In genomic region chr1:23777979-23778814, GRCh38 we compare ENCODE assay signal across 8 cellular contexts. TPM values are rescaled to one million over a fixed set of nuclear protein-coding genes. Genes with fewer than 3 reads are reported as not detected.
DNase-seq lines count a peak whose midpoint lies in the region; ATAC-seq, FAIRE-seq and TF ChIP-seq lines count a peak whose summit lies in the region.

PITHD1 (plus strand) TSS chr1:23778418; CDS start chr1:23778516, 98 bp downstream.

- H2AFZ ChIP-seq in ACC112 (ENCODE audit: low read length, unreplicated experiment) = peak within 1 kb of the TSS; percentile 33

- H3K27me3 ChIP-seq in ACC112 (ENCODE audit: insufficient read depth, low read length) = no peaks in the 10 kb centered on the region

- H3K9me3 Mint-ChIP-seq in central memory CD8-positive, alpha-beta T cell = no peaks in the 10 kb centered on the region

- H3K36me3 Mint-ChIP-seq in central memory CD8-positive, alpha-beta T cell (ENCODE audit: insufficient read depth) = peaks cover 22% of the 10 kb centered on the region

- intact Hi-C loops in kidney (cut with DNase I) = no loop called here

- peak within 1 kb of the TSS; percentile 95 to 99 for H3K9ac ChIP-seq in kidney (ENCODE audit: low read length in 2 of 2)

- peaks cover 27% of the 10 kb centered on the region for H3K4me1 Mint-ChIP-seq in central memory CD8-positive, alpha-beta T cell

- peak within 1 kb of the TSS; percentile 82 for H3K27ac Mint-ChIP-seq in central memory CD8-positive, alpha-beta T cell (ENCODE audit: low read depth)

- H3K79me2 ChIP-seq in ACC112 (ENCODE audit: control insufficient read depth, insufficient read depth, low read length, unreplicated experiment) = peaks cover 53% of the 10 kb centered on the region

- H3K27ac ChIP-seq in ACC112 (ENCODE audit: low read depth, low read length) = peak within 1 kb of the TSS; percentile 78
- H3K27ac ChIP-seq in kidney (ENCODE audit: low read depth in 2 of 2, low read length in 2 of 2) = peak within 1 kb of the TSS; percentile 88 to 92

- no peaks in the 10 kb centered on the region for H3K27me3 Mint-ChIP-seq in central memory CD8-positive, alpha-beta T cell

- H3K4me3 ChIP-seq in ACC112 (ENCODE audit: low read depth, low read length) = peak within 1 kb of the TSS; percentile 85
- peak within 1 kb of the TSS; percentile 86 to 100 for H3K4me3 ChIP-seq in kidney (ENCODE audit: low read length in 2 of 2)

- peaks cover 22% of the 10 kb centered on the region for H3K4me1 ChIP-seq in ACC112 (ENCODE audit: control insufficient read depth, insufficient read depth, low read length, unreplicated experiment)
- H3K4me1 ChIP-seq in kidney (ENCODE audit: control insufficient read depth in 1 of 2, insufficient read depth in 1 of 2, low read depth in 1 of 2, low read length in 2 of 2) = peaks cover 11 to 13% of the 10 kb centered on the region in 2 donors

- peak within 1 kb of the TSS; percentile 88 for H3K4me3 Mint-ChIP-seq in central memory CD8-positive, alpha-beta T cell

- no peaks in the 10 kb centered on the region for H3K9me3 ChIP-seq in kidney (ENCODE audit: control insufficient read depth in 1 of 2, low read length in 2 of 2)

- no peak for TF ChIP-seq CTCF in kidney (IDR thresholded peaks at IDR 0.05; ENCODE audit: borderline replicate concordance, extremely low read depth, insufficient read depth)

- ATAC-seq in GM18909 (IDR thresholded peaks at IDR 0.05; ENCODE audit: poor library complexity, unreplicated experiment) (peak; percentile 75), HG03342 (IDR thresholded peaks at IDR 0.05; ENCODE audit: unreplicated experiment) (peak; percentile 66)
- peak; percentile 76 for ATAC-seq in activated CD4-positive, CD25-positive, alpha-beta regulatory T cell treated with anti-CD3 and anti-CD28 coated beads, Interleukin-2, amount 50 U/mL, for 24 hours
- peak; percentile 83 for ATAC-seq in central memory CD8-positive, alpha-beta T cell (replicated peaks; ENCODE audit: extremely low read depth, poor library complexity, severe bottlenecking)

- H3K36me3 ChIP-seq in ACC112 (ENCODE audit: insufficient read depth, low read length) = peaks cover 3% of the 10 kb centered on the region; the same call in 1 of the 2 replicates
- H3K36me3 ChIP-seq in kidney (ENCODE audit: control insufficient read depth in 1 of 2, insufficient read depth in 2 of 2, low read length in 2 of 2) = peaks cover 2 to 4% of the 10 kb centered on the region in 2 donors

- peak; percentile 64 for DNase-seq in NCI-H460 (ENCODE audit: extremely low read depth, low read depth)
- DNase-seq in central memory CD8-positive, alpha-beta T cell (ENCODE audit: low spot score in 2 of 2) = peak; percentile 60 to 70
- DNase-seq in kidney = peak; percentile 91
- DNase-seq in stimulated activated CD4-positive, alpha-beta T cell treated with anti-CD3 and anti-CD28 coated beads, Interleukin-15, amount 100 ng/mL, for 1 hour (ENCODE audit: low read depth in 1 of 2, low spot score in 1 of 2) = peak; percentile 65 to 71

- FAIRE-seq in kidney (lab: Jason Lieb, UNC) = no peak

RNA-seq across cellular contexts. Expression of gene PITHD1, which starts in this region (rescaled TPM):
- total RNA-seq in NCI-H460 (2014; rRNA removed; shearing (Covaris generic)) = 40.1 TPM in 2 replicates
- polyA plus RNA-seq in NCI-H460 (2014; cell fraction: nucleus; rRNA removed) = 82.1 and 92.2 TPM in 2 replicates
- 40.4 TPM for total RNA-seq in kidney
- 57.7 TPM for polyA plus RNA-seq in kidney (ENCODE audit: insufficient read depth, low read depth, low replicate concordance)

Comparison
In these comparisons a context has a peak if more than half of its experiments do, and no peak if none do; other contexts are left out.
1. Peak in every context shown above with its lines: DNase-seq, ATAC-seq, H3K4me3 ChIP-seq and H3K27ac ChIP-seq.